In the genomic region with DNA sequence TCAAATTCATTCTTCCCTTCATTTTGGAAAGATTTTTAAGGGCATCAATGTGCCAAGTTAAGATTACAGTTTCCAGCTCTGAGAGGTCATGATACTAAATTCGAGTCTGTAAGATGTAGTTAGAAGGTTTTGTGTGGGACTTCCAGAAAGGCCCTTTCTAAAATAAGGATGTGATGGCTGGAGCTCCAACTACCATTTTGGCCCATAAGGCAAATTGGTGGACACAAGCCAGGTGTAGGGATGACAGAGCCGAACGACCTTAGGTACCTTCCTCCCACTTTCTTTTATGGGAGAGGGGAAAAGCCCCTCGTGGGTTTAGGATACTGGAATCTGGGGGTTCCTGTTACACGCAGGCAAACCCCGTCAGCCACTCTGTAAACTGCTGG, we compare ENCODE assay signal across 8 cellular contexts. TPM values are rescaled to one million over a fixed set of nuclear protein-coding genes. Genes with fewer than 3 reads are reported as not detected.
DNase-seq lines count a peak whose midpoint lies in the region; ATAC-seq and TF ChIP-seq lines count a peak whose summit lies in the region.

No MANE protein-coding gene starts in this region.

- H3K4me3 Mint-ChIP-seq in activated T-cell treated with anti-CD3 and anti-CD28 coated beads, Interleukin-2, amount 50 U/mL, for 72 hours, result peak overlapping the region; percentile 87 to 98
- H3K4me3 Mint-ChIP-seq in activated naive CD8-positive, alpha-beta T cell treated with anti-CD3 and anti-CD28 coated beads, Interleukin-2, amount 10 ng/mL, durations not matched to agents 7 days and 5 days, result peak overlapping the region; percentile 90

- H3K27ac Mint-ChIP-seq in activated T-cell treated with anti-CD3 and anti-CD28 coated beads, Interleukin-2, amount 50 U/mL, for 72 hours, result peak overlapping the region; percentile 62
- peak overlapping the region; percentile 93 for H3K27ac Mint-ChIP-seq in activated naive CD8-positive, alpha-beta T cell treated with anti-CD3 and anti-CD28 coated beads, Interleukin-2, amount 10 ng/mL, durations not matched to agents 7 days and 5 days

- DNase-seq in activated T-cell treated with anti-CD3 and anti-CD28 coated beads, Interleukin-2, amount 50 U/mL, for 72 hours, result no peak
- DNase-seq in activated T-cell treated with anti-CD3 and anti-CD28 coated beads for 4 hours, result no peak
- no peak for DNase-seq in activated naive CD8-positive, alpha-beta T cell treated with anti-CD3 and anti-CD28 coated beads, Interleukin-2, amount 10 ng/mL, durations not matched to agents 7 days and 5 days
- no peak for DNase-seq in tibial artery
- DNase-seq in NCI-H2171 (lab: John Stamatoyannopoulos, UW), result no peak

- H3K4me1 ChIP-seq in liver (ENCODE audit: control insufficient read depth in 4 of 4, insufficient read depth in 4 of 4, low read length in 3 of 4), result peaks cover 0 to 9% (median 3%) of the 10 kb centered on the region in 4 donors
- peaks cover 0 to 24% (median 9%) of the 10 kb centered on the region in 4 donors for H3K4me1 ChIP-seq in tibial artery

- intact Hi-C loops in tibial artery (cut with DNase I; ENCODE audit: low total_unique reads), result no loop called here

- no peak for TF ChIP-seq RAD21 in liver (IDR thresholded peaks at IDR 0.05)

- WGBS in liver, result 38% methylated on average over 6 of the region's 6 CpGs

- H3K36me3 ChIP-seq in liver (ENCODE audit: control insufficient read depth in 4 of 4, insufficient read depth in 3 of 4, low read depth in 1 of 4, low read length in 3 of 4) (no peaks in the 10 kb centered on the region), tibial artery (no peaks in the 10 kb centered on the region)

- peak overlapping the region in 1 of 2 donors; percentile 24 for H3K9ac ChIP-seq in liver (ENCODE audit: low read depth in 1 of 2, low read length in 2 of 2)

- H3K27me3 ChIP-seq in liver (ENCODE audit: control insufficient read depth in 4 of 4, insufficient read depth in 4 of 4, low read length in 3 of 4) (no peaks in the 10 kb centered on the region), tibial artery (no peaks in the 10 kb centered on the region)

- H3K4me3 ChIP-seq in liver (ENCODE audit: low read depth in 1 of 3, low read length in 3 of 3), result peak overlapping the region; percentile 46 to 93 (median 49)
- peak overlapping the region; percentile 82 to 87 for H3K4me3 ChIP-seq in tibial artery

- no peak for TF ChIP-seq CTCF in liver (IDR thresholded peaks at IDR 0.05; ENCODE audit: low read depth, low read length, missing input control)
- no peak for TF ChIP-seq CTCF in tibial artery (IDR thresholded peaks at IDR 0.05)

- peaks cover 12% of the 10 kb centered on the region for H3K27me3 Mint-ChIP-seq in activated T-cell treated with anti-CD3 and anti-CD28 coated beads, Interleukin-2, amount 50 U/mL, for 72 hours (ENCODE audit: low read depth)
- no peaks in the 10 kb centered on the region for H3K27me3 Mint-ChIP-seq in activated naive CD8-positive, alpha-beta T cell treated with anti-CD3 and anti-CD28 coated beads, Interleukin-2, amount 10 ng/mL, durations not matched to agents 7 days and 5 days

- POLR2A ChIA-PET in activated naive CD8-positive, alpha-beta T cell treated with anti-CD3 and anti-CD28 coated beads, Interleukin-2, amount 10 ng/mL, durations not matched to agents 7 days and 5 days (lab: Charles Lee), result interaction anchor here (1.0 kb wide), 1 partner anchor 15 kb away, joined by 3 read pairs; no protein-coding TSS in a partner anchor

- no peak for ATAC-seq in activated T-cell treated with anti-CD3 and anti-CD28 coated beads, Interleukin-2, amount 50 U/mL, for 72 hours (replicated peaks in 1 of 2)
- ATAC-seq in activated naive CD8-positive, alpha-beta T cell treated with anti-CD3 and anti-CD28 coated beads, Interleukin-2, amount 10 ng/mL, durations not matched to agents 7 days and 5 days (ENCODE audit: low read depth), result no peak
- ATAC-seq in HG03432 (IDR thresholded peaks at IDR 0.05; ENCODE audit: unreplicated experiment) (no peak), HG03095 (IDR thresholded peaks at IDR 0.05; ENCODE audit: unreplicated experiment) (no peak)

- peaks cover 0 to 2% (median 0%) of the 10 kb centered on the region in 4 donors for H3K9me3 ChIP-seq in liver (ENCODE audit: control insufficient read depth in 4 of 4, low read length in 3 of 4)
- H3K9me3 ChIP-seq in tibial artery, result no peaks in the 10 kb centered on the region

- H3K4me1 Mint-ChIP-seq in activated T-cell treated with anti-CD3 and anti-CD28 coated beads, Interleukin-2, amount 50 U/mL, for 72 hours (ENCODE audit: low read depth), result peaks cover 17% of the 10 kb centered on the region
- peaks cover 15% of the 10 kb centered on the region for H3K4me1 Mint-ChIP-seq in activated naive CD8-positive, alpha-beta T cell treated with anti-CD3 and anti-CD28 coated beads, Interleukin-2, amount 10 ng/mL, durations not matched to agents 7 days and 5 days

- peaks cover under 1 to 4% of the 10 kb centered on the region in 2 donors for H3K9me3 Mint-ChIP-seq in activated T-cell treated with anti-CD3 and anti-CD28 coated beads, Interleukin-2, amount 50 U/mL, for 72 hours
- peaks cover 9% of the 10 kb centered on the region for H3K9me3 Mint-ChIP-seq in activated naive CD8-positive, alpha-beta T cell treated with anti-CD3 and anti-CD28 coated beads, Interleukin-2, amount 10 ng/mL, durations not matched to agents 7 days and 5 days

- H3K36me3 Mint-ChIP-seq in activated T-cell treated with anti-CD3 and anti-CD28 coated beads, Interleukin-2, amount 50 U/mL, for 72 hours (ENCODE audit: insufficient read depth in 2 of 2), result peaks cover 4 to 11% of the 10 kb centered on the region in 2 donors
- peaks cover 11% of the 10 kb centered on the region for H3K36me3 Mint-ChIP-seq in activated naive CD8-positive, alpha-beta T cell treated with anti-CD3 and anti-CD28 coated beads, Interleukin-2, amount 10 ng/mL, durations not matched to agents 7 days and 5 days

- H3K27ac ChIP-seq in liver (ENCODE audit: low read depth in 1 of 2, low read length in 2 of 2) (peak overlapping the region in 1 of 2 donors; percentile 2), tibial artery (peak overlapping the region; percentile 80 to 86)

TF ChIP-seq in liver, 16 proteins besides CTCF, POLR2A, EP300 and RAD21 (continues in another document):
- TF ChIP-seq MAX (IDR thresholded peaks at IDR 0.05) (no peak), HNF4A (conservative IDR thresholded peaks at IDR 0.05) (no peak), YY1 (IDR thresholded peaks at IDR 0.05) (no peak), FOXA1 (IDR thresholded peaks at IDR 0.05) (no peak), JUND (IDR thresholded peaks at IDR 0.05) (no peak), NR2F2 (IDR thresholded peaks at IDR 0.05) (no peak), REST (IDR thresholded peaks at IDR 0.05) (no peak), RXRA (IDR thresholded peaks at IDR 0.05) (no peak), TAF1 (conservative IDR thresholded peaks at IDR 0.05) (no peak), GABPA (IDR thresholded peaks at IDR 0.05 in 1 of 2, conservative IDR thresholded peaks at IDR 0.05 in 1 of 2) (no peak), SP1 (IDR thresholded peaks at IDR 0.05) (no peak)
- TF ChIP-seq, protein P1, sequence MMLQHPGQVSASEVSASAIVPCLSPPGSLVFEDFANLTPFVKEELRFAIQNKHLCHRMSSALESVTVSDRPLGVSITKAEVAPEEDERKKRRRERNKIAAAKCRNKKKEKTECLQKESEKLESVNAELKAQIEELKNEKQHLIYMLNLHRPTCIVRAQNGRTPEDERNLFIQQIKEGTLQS (IDR thresholded peaks at IDR 0.05), result no peak

RNA-seq across cellular contexts. Expression of gene PTPDC1, which starts 54.3 kb away (rescaled TPM):
- total RNA-seq in activated T-cell treated with anti-CD3 and anti-CD28 coated beads, Interleukin-2, amount 50 U/mL, for 72 hours, result 1 to 10 TPM; 9.2 to 10.0 TPM
- 1 to 10 TPM; 6.3 to 7.2 TPM for total RNA-seq in activated naive CD8-positive, alpha-beta T cell treated with anti-CD3 and anti-CD28 coated beads, Interleukin-2, amount 10 ng/mL, durations not matched to agents 7 days and 5 days
- total RNA-seq in liver, result 1 to 10 TPM; 1.5 to 5.1 TPM
- polyA plus RNA-seq in liver, result under 1 TPM; 0.45 to 0.64 TPM
